In the genomic region with DNA sequence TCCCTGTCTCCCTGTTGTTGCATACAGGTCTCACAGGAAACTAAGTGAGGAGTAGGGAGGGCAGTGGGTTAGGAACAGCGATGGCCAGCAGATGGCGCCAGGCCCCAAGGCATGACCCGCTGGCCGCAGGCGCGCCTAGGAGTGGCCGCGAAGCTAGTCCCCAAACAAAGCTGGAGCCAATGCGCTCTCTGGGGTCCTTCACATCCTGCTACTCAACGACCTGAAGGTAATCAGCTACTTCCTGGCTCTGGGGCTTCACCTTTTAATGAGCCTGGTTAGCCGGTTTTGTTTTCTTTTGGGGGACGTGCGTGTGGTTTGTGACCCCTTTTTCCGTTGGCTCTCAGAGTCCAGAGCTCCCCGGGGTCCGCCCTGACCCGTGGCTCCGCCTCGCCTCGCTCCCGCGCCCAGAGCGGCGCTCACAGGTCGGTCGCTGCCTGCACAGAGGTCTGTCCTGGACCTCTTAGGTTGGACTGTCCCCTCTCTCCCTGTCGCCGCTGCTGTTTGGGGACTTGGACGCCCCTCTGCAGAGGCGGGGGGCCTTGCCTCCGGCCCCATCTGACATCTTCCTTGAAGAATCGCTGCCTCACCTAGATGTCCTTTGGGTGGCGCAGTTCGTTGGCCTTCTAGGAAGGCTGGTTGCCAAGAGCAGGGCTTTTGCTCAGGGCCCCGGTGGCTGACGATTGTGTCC, we compare ENCODE assay signal across 8 cellular contexts.
DNase-seq lines count a peak whose midpoint lies in the region; ATAC-seq and TF ChIP-seq lines count a peak whose summit lies in the region.

No MANE protein-coding gene starts in this region.

- H3K4me1 ChIP-seq in KMS-11 (ENCODE audit: low read depth, poor library complexity, severe bottlenecking) (no peaks in the 10 kb centered on the region), SJCRH30 (no peaks in the 10 kb centered on the region)

- H3K36me3 ChIP-seq in KMS-11 (ENCODE audit: insufficient read depth), result no peaks in the 10 kb centered on the region
- no peaks in the 10 kb centered on the region for H3K36me3 ChIP-seq in SJCRH30

- H2AFZ ChIP-seq in KMS-11 (ENCODE audit: low read depth), result peak overlapping the region; percentile 85

- peak; percentile 88 for DNase-seq in DMS153 (lab: John Stamatoyannopoulos, UW)
- peak; percentile 80 to 91 for DNase-seq in SJCRH30
- DNase-seq in activated naive CD4-positive, alpha-beta T cell (lab: John Stamatoyannopoulos, UW), result peak; percentile 39 to 69 (median 58)
- peak; percentile 76 for DNase-seq in globus pallidus (ENCODE audit: low spot score)
- peak; percentile 52 for DNase-seq in occipital lobe (lab: John Stamatoyannopoulos, UW)
- peak; percentile 8 to 89 (median 67) for DNase-seq in substantia nigra (lab: John Stamatoyannopoulos, UW)

- H3K4me2 ChIP-seq in KMS-11, result peak overlapping the region; percentile 36

- H3K27ac ChIP-seq in KMS-11 (no peak overlapping the region), SJCRH30 (no peak overlapping the region), substantia nigra (ENCODE audit: low read depth, low read length, poor library complexity, severe bottlenecking) (no peak overlapping the region)

- no peaks in the 10 kb centered on the region for H3K9me3 ChIP-seq in SJCRH30 (replicated peaks)

- no peak overlapping the region for H3K4me3 ChIP-seq in KMS-11 (IDR thresholded peaks at IDR 0.05; ENCODE audit: insufficient read depth, low read depth, low read length)
- peak overlapping the region; percentile 41 for H3K4me3 ChIP-seq in SJCRH30

- H3K9ac ChIP-seq in KMS-11, result no peak overlapping the region

- H4K20me1 ChIP-seq in KMS-11 (ENCODE audit: insufficient read depth), result no peaks in the 10 kb centered on the region

- peak; percentile 92 for ATAC-seq in GM21447 (IDR thresholded peaks at IDR 0.05; ENCODE audit: unreplicated experiment)

- H3K79me2 ChIP-seq in KMS-11 (ENCODE audit: insufficient read depth, low read depth), result no peaks in the 10 kb centered on the region

- peak; percentile 77 for TF ChIP-seq CTCF in KMS-11 (conservative IDR thresholded peaks at IDR 0.05; ENCODE audit: low read depth, low read length)

- H3K27me3 ChIP-seq in KMS-11 (ENCODE audit: insufficient read depth, low read depth) (no peaks in the 10 kb centered on the region), SJCRH30 (0 out of 2 replicates have a peak, but pooled peaks cover 6% of the 10 kb centered on the region)
